In the genomic region with DNA sequence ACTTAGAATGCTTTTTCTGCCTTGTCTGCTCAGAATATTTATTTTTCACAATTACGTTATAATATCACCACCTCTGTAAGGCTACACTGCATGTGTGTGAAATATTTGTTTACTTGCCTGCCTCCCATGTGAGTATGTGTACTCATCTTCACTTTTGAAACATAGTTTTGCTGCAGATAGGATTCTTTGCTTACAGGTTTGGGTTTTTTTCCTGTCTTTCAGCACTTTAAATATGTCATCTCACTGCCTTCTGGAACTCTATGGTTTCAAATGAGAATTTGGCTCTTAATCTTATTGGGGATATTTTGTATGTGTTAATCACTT, we compare ENCODE assay signal across 25 cellular contexts.
"Had no signal": no experiment of that assay in that cellular context is flagged by ENCODE, and none has a peak within 500 bp of the region (broad histone marks: within the 10 kb centered on the region; RNA-seq: fewer than 3 reads in every experiment).

No MANE protein-coding gene starts in this region.

- H3K9me3 Mint-ChIP-seq: activated naive CD4-positive, alpha-beta T cell treated with anti-CD3 and anti-CD28 coated beads, Interleukin-2, amount 50 U/mL, for 72 hours; natural killer cell had no signal

- H3K36me3 ChIP-seq: esophagus muscularis mucosa, left lung, right atrium auricular region, tibial artery had no signal

- H3K27ac ChIP-seq: body of pancreas, coronary artery, esophagus muscularis mucosa, hepatocyte, left lung, right atrium auricular region, skin epidermis, tibial artery, VCaP had no signal

- H3K4me1 ChIP-seq: left lung, right atrium auricular region had no signal

- H2AFZ ChIP-seq: hepatocyte had no signal

- H3K27me3 ChIP-seq: body of pancreas, esophagus muscularis mucosa, hepatocyte, left lung, right atrium auricular region, tibial artery had no signal

- DNase-seq: activated CD4-positive, alpha-beta T cell treated with anti-CD3 and anti-CD28 coated beads for 4 hours; activated CD8-positive, alpha-beta memory T cell treated with anti-CD3 and anti-CD28 coated beads, Interleukin-2, amount 50 U/mL, for 4 hours; activated CD8-positive, alpha-beta T cell treated with anti-CD3 and anti-CD28 coated beads, Interleukin-2, amount 10 ng/mL, durations not matched to agents 7 days and 5 days; activated gamma-delta T cell; activated T-cell treated with anti-CD3 and anti-CD28 coated beads, Interleukin-2, amount 50 U/mL, for 48 hours; amniotic stem cell; body of pancreas; central memory CD4-positive, alpha-beta T cell; kidney; left lung; natural killer cell; occipital lobe; stimulated activated CD4-positive, alpha-beta T cell treated with anti-CD3 and anti-CD28 coated beads, Interleukin-15, amount 100 ng/mL, for 24 hours; stimulated activated CD4-positive, alpha-beta T cell treated with anti-CD3 and anti-CD28 coated beads, Interleukin-4, amount 100 ng/mL, for 1 hour; stimulated activated naive B cell treated with anti-CD40 and anti-IgM and Interleukin-4, amounts not matched to agents 10 μg/mL and 1 μg/mL and 100 μg/mL, for 72 hours; T-helper 1 cell; tibial artery had no signal

- ATAC-seq: activated CD8-positive, alpha-beta T cell treated with anti-CD3 and anti-CD28 coated beads, Interleukin-2, amount 10 ng/mL, durations not matched to agents 7 days and 5 days; activated naive CD4-positive, alpha-beta T cell treated with anti-CD3 and anti-CD28 coated beads, Interleukin-2, amount 50 U/mL, for 72 hours; body of pancreas; left lung; natural killer cell; stimulated activated naive B cell treated with anti-CD40 and anti-IgM and Interleukin-4, amounts not matched to agents 10 μg/mL and 1 μg/mL and 100 μg/mL, for 72 hours had no signal

- H3K4me2 ChIP-seq: hepatocyte had no signal

- H3K27me3 Mint-ChIP-seq: progenitor cell of endocrine pancreas; stimulated activated naive B cell treated with anti-CD40 and anti-IgM and Interleukin-4, amounts not matched to agents 10 μg/mL and 1 μg/mL and 100 μg/mL, for 72 hours had no signal

- H3K4me3 Mint-ChIP-seq: activated CD8-positive, alpha-beta T cell treated with anti-CD3 and anti-CD28 coated beads, Interleukin-2, amount 10 ng/mL, durations not matched to agents 7 days and 5 days; natural killer cell; stimulated activated naive B cell treated with anti-CD40 and anti-IgM and Interleukin-4, amounts not matched to agents 10 μg/mL and 1 μg/mL and 100 μg/mL, for 72 hours had no signal

- H3K4me3 ChIP-seq: body of pancreas, coronary artery, esophagus muscularis mucosa, hepatocyte, left lung, right atrium auricular region, skin epidermis, tibial artery had no signal

- H3K36me3 Mint-ChIP-seq: natural killer cell had no signal

- H3K9me3 ChIP-seq: body of pancreas, esophagus muscularis mucosa, left lung, right atrium auricular region, tibial artery had no signal

- H3K27ac Mint-ChIP-seq: activated CD8-positive, alpha-beta T cell treated with anti-CD3 and anti-CD28 coated beads, Interleukin-2, amount 10 ng/mL, durations not matched to agents 7 days and 5 days; activated naive CD4-positive, alpha-beta T cell treated with anti-CD3 and anti-CD28 coated beads, Interleukin-2, amount 50 U/mL, for 72 hours; stimulated activated naive B cell treated with anti-CD40 and anti-IgM and Interleukin-4, amounts not matched to agents 10 μg/mL and 1 μg/mL and 100 μg/mL, for 72 hours had no signal
